13 cellular contexts compared by ENCODE assay signal in genomic region chr4:11542952-11543351, GRCh38.
A peak's percentile ranks its signal among the peaks of the same experiment; 100 is the strongest.
DNase-seq lines count a peak whose midpoint lies in the region; ATAC-seq and TF ChIP-seq lines count a peak whose summit lies in the region.
"Had no signal": no experiment of that assay in that cellular context is flagged by ENCODE, and none has a peak within 500 bp of the region (broad histone marks: within the 10 kb centered on the region; RNA-seq: fewer than 3 reads in every experiment).

No MANE protein-coding gene starts in this region.

- H3K27me3 Mint-ChIP-seq in activated CD8-positive, alpha-beta memory T cell treated with anti-CD3 and anti-CD28 coated beads, Interleukin-2, amount 10 ng/mL, durations not matched to agents 7 days and 5 days = no peaks in the 10 kb centered on the region
- H3K27me3 Mint-ChIP-seq: CD4-positive, alpha-beta T cell had no signal

- peak; percentile 22; the same call in 1 of the 2 replicates for ATAC-seq in HCT116
- peak; percentile 77 for ATAC-seq in RWPE2 (ENCODE audit: low read depth)
- no peak for ATAC-seq in HG03097 (IDR thresholded peaks at IDR 0.05; ENCODE audit: low FRiP score, unreplicated experiment)
- ATAC-seq in activated CD8-positive, alpha-beta memory T cell treated with anti-CD3 and anti-CD28 coated beads, Interleukin-2, amount 10 ng/mL, durations not matched to agents 7 days and 5 days = no peak

- no TSS peak for BruUV-seq in HCT116 (replicated peaks; lab: Mats Ljungman, UMichigan)

- no peaks in the 10 kb centered on the region for H3K36me3 Mint-ChIP-seq in activated CD8-positive, alpha-beta memory T cell treated with anti-CD3 and anti-CD28 coated beads, Interleukin-2, amount 10 ng/mL, durations not matched to agents 7 days and 5 days

- no peaks in the 10 kb centered on the region for H3K9me2 ChIP-seq in HCT116 (ENCODE audit: insufficient read depth)

- no peak for TF ChIP-seq POLR2A in HCT116 (IDR thresholded peaks at IDR 0.05; ENCODE audit: borderline replicate concordance, extremely low read depth, insufficient read depth, insufficient read length)

- H3K4me2 ChIP-seq in BLaER1 = peak overlapping the region; percentile 65; the same call in 1 of the 2 replicates
- H3K4me2 ChIP-seq in HCT116 (ENCODE audit: low read length) = peak overlapping the region; percentile 62

- TF ChIP-seq RAD21 in HCT116 (IDR thresholded peaks at IDR 0.05; ENCODE audit: low read depth) = no peak

- H3K27ac ChIP-seq in BLaER1 (no peak overlapping the region), HCT116 (ENCODE audit: low read depth, low read length) (peak overlapping the region; percentile 96), RWPE2 (ENCODE audit: poor library complexity, severe bottlenecking) (peak overlapping the region; percentile 75), epithelial cell of prostate (peak overlapping the region; percentile 77)

- H3K9ac ChIP-seq in BLaER1 (no peak overlapping the region), HCT116 (ENCODE audit: low read length) (peak overlapping the region; percentile 64)

- CTCF ChIA-PET in HCT116 (lab: Charles Lee) (interaction anchor here (1.5 kb wide), 1 partner anchor 81 kb away, joined by 5 read pairs; no protein-coding TSS in a partner anchor), HEK293T (lab: Yijun Ruan, JAX) (no interaction called here)
- CTCF ChIA-PET in activated CD8-positive, alpha-beta memory T cell treated with anti-CD3 and anti-CD28 coated beads, Interleukin-2, amount 10 ng/mL, durations not matched to agents 7 days and 5 days (lab: Charles Lee) = no interaction called here

- H3K36me3 ChIP-seq in BLaER1 = no peaks in the 10 kb centered on the region
- H3K36me3 ChIP-seq in HCT116 (ENCODE audit: control insufficient read depth in 1 of 2, insufficient read depth in 2 of 2, low read length in 2 of 2) = no peaks in the 10 kb centered on the region
- no peaks in the 10 kb centered on the region for H3K36me3 ChIP-seq in RWPE2 (ENCODE audit: low read depth)

- no peak overlapping the region for H3K4me3 Mint-ChIP-seq in activated CD8-positive, alpha-beta memory T cell treated with anti-CD3 and anti-CD28 coated beads, Interleukin-2, amount 10 ng/mL, durations not matched to agents 7 days and 5 days
- H3K4me3 Mint-ChIP-seq: CD4-positive, alpha-beta T cell had no signal

- RAD21 ChIA-PET in HCT116 (lab: Charles Lee; ENCODE audit: low non-redundant PET in 1 of 2, low total read pairs in 2 of 2, uncharacterized antibody in 2 of 2, unreplicated experiment in 2 of 2) = interaction anchor here in 1 of 2 experiments (2.2 kb wide), 1 partner anchor 81 kb away, joined by 9 read pairs; no protein-coding TSS in a partner anchor

- no peak overlapping the region for H3K27ac Mint-ChIP-seq in activated CD8-positive, alpha-beta memory T cell treated with anti-CD3 and anti-CD28 coated beads, Interleukin-2, amount 10 ng/mL, durations not matched to agents 7 days and 5 days
- H3K27ac Mint-ChIP-seq: CD4-positive, alpha-beta T cell had no signal

- no peaks in the 10 kb centered on the region for H3K4me1 Mint-ChIP-seq in activated CD8-positive, alpha-beta memory T cell treated with anti-CD3 and anti-CD28 coated beads, Interleukin-2, amount 10 ng/mL, durations not matched to agents 7 days and 5 days

- DNase-seq in HCT116 (ENCODE audit: low read depth, low spot score) = peak; percentile 43
- no peak for DNase-seq in RWPE2 (ENCODE audit: low spot score)
- DNase-seq in epithelial cell of prostate (ENCODE audit: low read depth, low spot score) = no peak
- DNase-seq in HEK293T (ENCODE audit: extremely low spot score) = no peak
- DNase-seq in NCI-H2081 treated with DMSO at 0.1 percent for 48 hours (lab: John Stamatoyannopoulos, UW) = no peak
- no peak for DNase-seq in activated CD8-positive, alpha-beta memory T cell treated with anti-CD3 and anti-CD28 coated beads, Interleukin-2, amount 10 ng/mL, durations not matched to agents 7 days and 5 days
- DNase-seq: AML-193; C1 segment of cervical spinal cord; CD4-positive, alpha-beta T cell; DMS153; Karpas-422 had no signal

- H3K79me2 ChIP-seq in HCT116 (ENCODE audit: insufficient read depth, low read length) = no peaks in the 10 kb centered on the region

- H3K9me3 ChIP-seq in BLaER1 (no peaks in the 10 kb centered on the region), HCT116 (ENCODE audit: control insufficient read depth in 1 of 2, insufficient read depth in 1 of 2, low read depth in 1 of 2, low read length in 2 of 2) (no peaks in the 10 kb centered on the region), RWPE2 (ENCODE audit: severe bottlenecking) (no peaks in the 10 kb centered on the region)

- no peak overlapping the region for H2AFZ ChIP-seq in HCT116 (ENCODE audit: low read depth, low read length, poor library complexity, severe bottlenecking)

- H3K4me1 ChIP-seq in BLaER1 (peaks cover 11% of the 10 kb centered on the region), HCT116 (ENCODE audit: control insufficient read depth in 1 of 2, insufficient read depth in 2 of 2, low read length in 2 of 2) (peaks cover 53 to 79% of the 10 kb centered on the region in 2 experiments), RWPE2 (ENCODE audit: insufficient read depth, poor library complexity, severe bottlenecking) (peaks cover 23% of the 10 kb centered on the region)

- H4K20me1 ChIP-seq in BLaER1 = no peaks in the 10 kb centered on the region
- no peaks in the 10 kb centered on the region for H4K20me1 ChIP-seq in HCT116 (ENCODE audit: insufficient read depth)

- intact Hi-C loops in HCT116 (cut with micrococcal nuclease) = loop anchor here (5.0 to 10.0 kb wide), 2 partner anchors 72 to 159 kb away; no protein-coding TSS in a partner anchor

- H3K4me3 ChIP-seq in BLaER1 (no peak overlapping the region), HCT116 (replicated peaks in 1 of 2; ENCODE audit: low read depth in 1 of 2, low read length in 2 of 2) (no peak overlapping the region; a peak in 1 of 4 replicates), RWPE2 (ENCODE audit: severe bottlenecking) (no peak overlapping the region)

- H3K27me3 ChIP-seq in BLaER1 (no peaks in the 10 kb centered on the region), HCT116 (ENCODE audit: insufficient read depth, low read length) (no peaks in the 10 kb centered on the region), RWPE2 (ENCODE audit: insufficient read depth, poor library complexity, severe bottlenecking) (no peaks in the 10 kb centered on the region)

- TF ChIP-seq CTCF in HCT116 (IDR thresholded peaks at IDR 0.05 in 2 of 3, conservative IDR thresholded peaks at IDR 0.05 in 1 of 3; ENCODE audit: borderline replicate concordance in 1 of 3, insufficient read depth in 1 of 3, low read depth in 2 of 3, low read length in 2 of 3) (no peak), RWPE2 (IDR thresholded peaks at IDR 0.05; ENCODE audit: poor library complexity, severe bottlenecking) (no peak)

- H3K9me3 Mint-ChIP-seq in activated CD8-positive, alpha-beta memory T cell treated with anti-CD3 and anti-CD28 coated beads, Interleukin-2, amount 10 ng/mL, durations not matched to agents 7 days and 5 days (ENCODE audit: low read depth) = no peaks in the 10 kb centered on the region
- H3K9me3 Mint-ChIP-seq: CD4-positive, alpha-beta T cell had no signal

- POLR2A ChIA-PET in HCT116 (lab: Charles Lee) (interaction anchor here (0.9 to 3.8 kb wide), 7 partner anchors 36 to 123 kb away, joined by 3 to 32 read pairs (median 9); partner anchors contain the start of gene HS3ST1), HEK293T (lab: Yijun Ruan, JAX) (no interaction called here)

TF ChIP-seq in HCT116, 20 proteins besides CTCF, POLR2A, EP300 and RAD21:
- TF ChIP-seq FOSL1 (IDR thresholded peaks at IDR 0.05; ENCODE audit: low read depth) (peak; percentile 65; the same call in 1 of the 2 replicates), YY1 (IDR thresholded peaks at IDR 0.05; ENCODE audit: extremely low read depth, insufficient replicate concordance, low read depth, low read length) (no peak), SP1 (IDR thresholded peaks at IDR 0.05; ENCODE audit: low read depth) (peak; percentile 56; the same call in 1 of the 2 replicates), MAX (IDR thresholded peaks at IDR 0.05) (no peak), ELF1 (IDR thresholded peaks at IDR 0.05; ENCODE audit: borderline replicate concordance, low read depth) (no peak), ZNF274 (IDR thresholded peaks at IDR 0.05; ENCODE audit: low read depth, low read length) (no peak), JUND (IDR thresholded peaks at IDR 0.05) (peak; percentile 47), POLR2AphosphoS5 (IDR thresholded peaks at IDR 0.05; ENCODE audit: low read depth, low read length) (no peak), SIN3A (IDR thresholded peaks at IDR 0.05; ENCODE audit: low read depth) (0 out of 2 replicates have a peak, but pooled peaks have one; percentile 31), CEBPB (IDR thresholded peaks at IDR 0.05; ENCODE audit: low read depth) (no peak)

TF ChIP-seq in HEK293T, 16 proteins besides CTCF, POLR2A, EP300 and RAD21:
- TF ChIP-seq CTBP1 (IDR thresholded peaks at IDR 0.05; ENCODE audit: borderline replicate concordance) = no peak

Comparison
In these comparisons a context has a peak if more than half of its experiments do, and no peak if none do; other contexts are left out.
1. ATAC-seq: peak in HCT116 (single experiment) and RWPE2 (single experiment); none in HG03097 (single experiment) and activated CD8-positive, alpha-beta memory T cell treated with anti-CD3 and anti-CD28 coated beads, Interleukin-2, amount 10 ng/mL, durations not matched to agents 7 days and 5 days (single experiment).